2 cellular contexts compared by ENCODE assay signal in the genomic region with DNA sequence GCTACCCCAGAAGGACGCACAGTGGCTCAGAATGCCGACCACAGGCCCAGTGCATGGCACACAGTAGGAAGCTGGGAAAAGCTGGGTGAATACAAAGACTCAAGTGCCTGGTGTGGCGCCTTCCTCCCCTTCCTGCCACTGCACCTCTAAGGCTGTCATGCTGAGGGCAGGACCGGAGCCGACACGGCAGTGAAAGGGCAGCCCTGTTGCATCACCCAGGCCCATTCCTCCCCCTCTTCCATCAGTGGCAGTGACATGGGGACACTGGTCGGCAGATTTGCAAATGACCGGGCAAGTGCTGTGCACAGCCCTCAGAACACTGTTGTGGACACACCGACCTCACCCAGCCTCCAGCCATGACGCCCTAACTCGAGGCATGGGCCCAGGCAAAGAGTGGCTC.
TF ChIP-seq lines count a peak whose summit lies in the region.

No MANE protein-coding gene starts in this region.

TF ChIP-seq in SK-N-SH, 30 proteins besides CTCF, POLR2A, EP300 and RAD21 (continued from another document):
- TF ChIP-seq FOSL2 (IDR thresholded peaks at IDR 0.05; ENCODE audit: borderline replicate concordance, low read depth): no peak
- no peak for TF ChIP-seq RXRA (IDR thresholded peaks at IDR 0.05; ENCODE audit: borderline replicate concordance, low read depth)
- TF ChIP-seq SIN3A (IDR thresholded peaks at IDR 0.05; ENCODE audit: borderline replicate concordance, low read depth, low read length): no peak
- TF ChIP-seq RCOR1 (IDR thresholded peaks at IDR 0.05; ENCODE audit: low read length): no peak

TF ChIP-seq in SK-N-SH treated with all-trans-retinoic acid at 6 μM for 48 hours, 23 proteins besides CTCF, POLR2A, EP300 and RAD21 (continued from another document):
- TF ChIP-seq, protein P1, sequence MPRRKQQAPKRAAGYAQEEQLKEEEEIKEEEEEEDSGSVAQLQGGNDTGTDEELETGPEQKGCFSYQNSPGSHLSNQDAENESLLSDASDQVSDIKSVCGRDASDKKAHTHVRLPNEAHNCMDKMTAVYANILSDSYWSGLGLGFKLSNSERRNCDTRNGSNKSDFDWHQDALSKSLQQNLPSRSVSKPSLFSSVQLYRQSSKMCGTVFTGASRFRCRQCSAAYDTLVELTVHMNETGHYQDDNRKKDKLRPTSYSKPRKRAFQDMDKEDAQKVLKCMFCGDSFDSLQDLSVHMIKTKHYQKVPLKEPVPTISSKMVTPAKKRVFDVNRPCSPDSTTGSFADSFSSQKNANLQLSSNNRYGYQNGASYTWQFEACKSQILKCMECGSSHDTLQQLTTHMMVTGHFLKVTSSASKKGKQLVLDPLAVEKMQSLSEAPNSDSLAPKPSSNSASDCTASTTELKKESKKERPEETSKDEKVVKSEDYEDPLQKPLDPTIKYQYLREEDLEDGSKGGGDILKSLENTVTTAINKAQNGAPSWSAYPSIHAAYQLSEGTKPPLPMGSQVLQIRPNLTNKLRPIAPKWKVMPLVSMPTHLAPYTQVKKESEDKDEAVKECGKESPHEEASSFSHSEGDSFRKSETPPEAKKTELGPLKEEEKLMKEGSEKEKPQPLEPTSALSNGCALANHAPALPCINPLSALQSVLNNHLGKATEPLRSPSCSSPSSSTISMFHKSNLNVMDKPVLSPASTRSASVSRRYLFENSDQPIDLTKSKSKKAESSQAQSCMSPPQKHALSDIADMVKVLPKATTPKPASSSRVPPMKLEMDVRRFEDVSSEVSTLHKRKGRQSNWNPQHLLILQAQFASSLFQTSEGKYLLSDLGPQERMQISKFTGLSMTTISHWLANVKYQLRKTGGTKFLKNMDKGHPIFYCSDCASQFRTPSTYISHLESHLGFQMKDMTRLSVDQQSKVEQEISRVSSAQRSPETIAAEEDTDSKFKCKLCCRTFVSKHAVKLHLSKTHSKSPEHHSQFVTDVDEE (CRISPR knock-in tag; IDR thresholded peaks at IDR 0.05): no peak
- no peak for TF ChIP-seq GLIS3 (CRISPR knock-in tag; IDR thresholded peaks at IDR 0.05)
- no peak for TF ChIP-seq TOX (CRISPR knock-in tag; IDR thresholded peaks at IDR 0.05; ENCODE audit: borderline replicate concordance)
- no peak for TF ChIP-seq ZFP3 (CRISPR knock-in tag; IDR thresholded peaks at IDR 0.05)
- no peak for TF ChIP-seq ZNF8 (CRISPR knock-in tag; IDR thresholded peaks at IDR 0.05)
- TF ChIP-seq ISL1 (CRISPR knock-in tag; IDR thresholded peaks at IDR 0.05): no peak
- TF ChIP-seq ZNF565 (CRISPR knock-in tag; conservative IDR thresholded peaks at IDR 0.05; ENCODE audit: low read depth): no peak
TF ChIP-seq in SK-N-SH treated with all-trans-retinoic acid at 6 μM for 48 hours: peak in this region for 0.
